In genomic region chr7:34840176-34840785, GRCh38 we compare ENCODE assay signal across 24 cellular contexts.
A peak's percentile ranks its signal among the peaks of the same experiment; 100 is the strongest.
DNase-seq lines count a peak whose midpoint lies in the region; ATAC-seq, FAIRE-seq and TF ChIP-seq lines count a peak whose summit lies in the region.
"Had no signal": no experiment of that assay in that cellular context is flagged by ENCODE, and none has a peak within 500 bp of the region (broad histone marks: within the 10 kb centered on the region; RNA-seq: fewer than 3 reads in every experiment).

No MANE protein-coding gene starts in this region.

- H3K4ac ChIP-seq in H1 (replicated peaks; ENCODE audit: insufficient read length, low read depth, low read length) (no peak overlapping the region), trophoblast cell (ENCODE audit: low read depth, low read length) (no peak overlapping the region)

- peak overlapping the region; percentile 40 for H3K27ac Mint-ChIP-seq in Calu3 (ENCODE audit: unreplicated experiment)
- no peak overlapping the region for H3K27ac Mint-ChIP-seq in GM23338
- H3K27ac Mint-ChIP-seq: CD4-positive, CD25-positive, alpha-beta regulatory T cell had no signal

- H3K27ac ChIP-seq in GM23338 (ENCODE audit: low read depth) (no peak overlapping the region), H1 (ENCODE audit: low read depth, low read length) (no peak overlapping the region), trophoblast cell (ENCODE audit: low read depth, low read length) (peak overlapping the region; percentile 39)
- H3K27ac ChIP-seq: BLaER1, HL-60, Peyer's patch had no signal

- peaks cover 2% of the 10 kb centered on the region for H3K9me3 Mint-ChIP-seq in Calu3 (ENCODE audit: low read depth, unreplicated experiment)
- H3K9me3 Mint-ChIP-seq in GM23338, result peaks cover 13% of the 10 kb centered on the region; the same call in 2 of the 3 replicates

- 88% methylated on average over 5 of the region's 5 CpGs; no CpG with 5 or more reads in 1 of the 2 experiments for WGBS in H1 (ENCODE audit: extremely low coverage in 1 of 2, insufficient coverage in 1 of 2, insufficient read length in 1 of 2, insufficient replicate concordance in 2 of 2, low coverage in 1 of 2, low lambda C conversion rate in 2 of 2, missing lambda C conversion rate in 1 of 2), 2 experiments
- no CpG with 5 or more reads among the region's 5 CpGs for WGBS in trophoblast cell (ENCODE audit: extremely low coverage, insufficient coverage, insufficient read length)

- no peaks in the 10 kb centered on the region for H3K27me3 ChIP-seq in GM23338 (ENCODE audit: insufficient read depth)
- H3K27me3 ChIP-seq in H1 (replicated peaks in 1 of 4; ENCODE audit: control insufficient read depth in 3 of 4, extremely low read depth in 1 of 4, insufficient read depth in 3 of 4, low read length in 3 of 4), result no peaks in the 10 kb centered on the region; a peak in 1 of 7 replicates
- no peaks in the 10 kb centered on the region for H3K27me3 ChIP-seq in trophoblast cell (ENCODE audit: insufficient read depth, low read length)
- H3K27me3 ChIP-seq: BLaER1, Peyer's patch had no signal

- H3K56ac ChIP-seq in H1 (replicated peaks; ENCODE audit: insufficient read length, low read depth, low read length), result no peak overlapping the region

- H3K4me3 ChIP-seq in GM23338, result no peak overlapping the region
- H3K4me3 ChIP-seq in H1 (ENCODE audit: extremely low read depth in 1 of 4, insufficient read depth in 2 of 4, low read depth in 3 of 4, low read length in 4 of 4), result no peak overlapping the region
- no peak overlapping the region for H3K4me3 ChIP-seq in trophoblast cell (ENCODE audit: low read depth, low read length)
- H3K4me3 ChIP-seq: BLaER1, GM12878, Peyer's patch had no signal

- H3K9me3 ChIP-seq in H1 (ENCODE audit: insufficient read depth in 2 of 2, low read depth in 1 of 2, low read length in 1 of 2), result 0 out of 4 replicates have a peak, but pooled peaks cover 0 to 3% of the 10 kb centered on the region in 2 experiments
- H3K9me3 ChIP-seq in trophoblast cell (ENCODE audit: insufficient read depth, low read depth, low read length), result peaks cover 1% of the 10 kb centered on the region
- H3K9me3 ChIP-seq: BLaER1, Peyer's patch had no signal

- CTCF ChIA-PET in Calu3 (lab: Charles Lee), result interaction anchor here (0.6 to 1.5 kb wide), 2 partner anchors 17 to 195 kb away, joined by 3 to 7 read pairs; no protein-coding TSS in a partner anchor
- CTCF ChIA-PET in H1 (lab: Charles Lee; ENCODE audit: partially characterized antibody), result interaction anchor here (0.6 to 6.3 kb wide), 5 partner anchors 17 to 164 kb away, joined by 3 to 52 read pairs (median 3); no protein-coding TSS in a partner anchor

- no peak for TF ChIP-seq CTCF in Calu3 (IDR thresholded peaks at IDR 0.05; ENCODE audit: unreplicated experiment)
- no peak for TF ChIP-seq CTCF in GM23338 (conservative IDR thresholded peaks at IDR 0.05; ENCODE audit: low read depth in 2 of 2)
- no peak for TF ChIP-seq CTCF in H1 (IDR thresholded peaks at IDR 0.05; ENCODE audit: control extremely low read depth in 1 of 3, insufficient read depth in 1 of 3, low read depth in 1 of 3, low read length in 3 of 3)

- TF ChIP-seq RAD21 in H1 (IDR thresholded peaks at IDR 0.05 in 1 of 2, conservative IDR thresholded peaks at IDR 0.05 in 1 of 2; ENCODE audit: low read depth in 2 of 2, low read length in 2 of 2), result no peak

- H3K4me1 ChIP-seq in GM23338 (ENCODE audit: insufficient read depth) (no peaks in the 10 kb centered on the region), H1 (replicated peaks in 1 of 4; ENCODE audit: control insufficient read depth in 3 of 4, insufficient read depth in 4 of 4, low read length in 3 of 4) (peaks cover 0 to 2% (median 0%) of the 10 kb centered on the region in 4 experiments; a peak in 1 of 7 replicates), trophoblast cell (ENCODE audit: control insufficient read depth in 1 of 2, insufficient read depth in 2 of 2, low read length in 2 of 2) (peaks cover 12 to 19% of the 10 kb centered on the region in 2 experiments)
- H3K4me1 ChIP-seq: BLaER1, Peyer's patch had no signal

- no peak overlapping the region for H3K23ac ChIP-seq in H1 (ENCODE audit: insufficient read length)
- no peak overlapping the region for H3K23ac ChIP-seq in trophoblast cell (ENCODE audit: low read length)

- peaks cover 2% of the 10 kb centered on the region; the same call in 1 of the 2 replicates for H3K9me2 ChIP-seq in GM23338 (ENCODE audit: insufficient read depth)

- H3K18ac ChIP-seq in H1 (ENCODE audit: extremely low read depth, low read length) (no peak overlapping the region), trophoblast cell (ENCODE audit: low read length) (no peak overlapping the region)

- H2BK20ac ChIP-seq in H1 (ENCODE audit: low read length), result no peak overlapping the region

- H3K36me3 Mint-ChIP-seq in Calu3 (ENCODE audit: insufficient read depth, unreplicated experiment) (no peaks in the 10 kb centered on the region), GM23338 (ENCODE audit: low read depth) (no peaks in the 10 kb centered on the region)
- H3K36me3 Mint-ChIP-seq: CD4-positive, CD25-positive, alpha-beta regulatory T cell had no signal

- POLR2A ChIA-PET in H1 (lab: Charles Lee; ENCODE audit: partially characterized antibody), result no interaction called here

- H2BK120ac ChIP-seq in H1 (replicated peaks; ENCODE audit: low read depth, low read length) (no peak overlapping the region), trophoblast cell (ENCODE audit: insufficient read depth, low read length, poor library complexity) (no peak overlapping the region)

- H2AK5ac ChIP-seq in H1 (ENCODE audit: low read depth, low read length), result no peak overlapping the region
- H2AK5ac ChIP-seq in trophoblast cell (ENCODE audit: low read length), result no peak overlapping the region

- no peak overlapping the region for H4K8ac ChIP-seq in H1 (ENCODE audit: extremely low read depth, insufficient read depth, low read length)
- no peak overlapping the region for H4K8ac ChIP-seq in trophoblast cell (ENCODE audit: low read depth, low read length)

- H2BK5ac ChIP-seq in H1 (ENCODE audit: low read depth, low read length), result no peak overlapping the region
- H2BK5ac ChIP-seq in trophoblast cell (ENCODE audit: low read depth, low read length, poor library complexity), result no peak overlapping the region

- no peak for TF ChIP-seq POLR2A in H1 (IDR thresholded peaks at IDR 0.05; ENCODE audit: control extremely low read depth in 1 of 2, low read depth in 2 of 2, low read length in 2 of 2)

- no peaks in the 10 kb centered on the region for H4K20me1 ChIP-seq in GM23338 (replicated peaks; ENCODE audit: insufficient read depth)
- H4K20me1 ChIP-seq in H1 (replicated peaks in 1 of 2; ENCODE audit: control insufficient read depth in 1 of 2, insufficient read depth in 2 of 2, low read length in 2 of 2), result no peaks in the 10 kb centered on the region
- H4K20me1 ChIP-seq: BLaER1 had no signal

- ATAC-seq in GM23338 (no peak), GM18517 (IDR thresholded peaks at IDR 0.05; ENCODE audit: unreplicated experiment) (no peak)
- ATAC-seq: GM12878, HCT116 had no signal

- H3K36me3 ChIP-seq in GM23338 (ENCODE audit: insufficient read depth), result no peaks in the 10 kb centered on the region
- no peaks in the 10 kb centered on the region for H3K36me3 ChIP-seq in H1 (ENCODE audit: control insufficient read depth in 2 of 4, insufficient read depth in 4 of 4, low read length in 3 of 4)
- H3K36me3 ChIP-seq in trophoblast cell (ENCODE audit: control insufficient read depth in 1 of 2, insufficient read depth in 2 of 2, low read length in 2 of 2), result no peaks in the 10 kb centered on the region
- H3K36me3 ChIP-seq: BLaER1, Peyer's patch had no signal

- BruUV-seq in Calu3 (replicated peaks; lab: Mats Ljungman, UMichigan), result no TSS peak

- H2AFZ ChIP-seq in GM23338 (0 out of 2 replicates have a peak overlapping the region, but pooled peaks have one; percentile 56), H1 (ENCODE audit: low read length) (peak overlapping the region; percentile 44; the same call in 1 of the 2 replicates), trophoblast cell (ENCODE audit: insufficient read depth, low read length, poor library complexity) (no peak overlapping the region)

- H3K9ac ChIP-seq in H1 (replicated peaks in 1 of 4; ENCODE audit: extremely low read depth in 1 of 4, low read depth in 3 of 4, low read length in 3 of 4), result no peak overlapping the region
- H3K9ac ChIP-seq in trophoblast cell (ENCODE audit: low read length), result no peak overlapping the region
- H3K9ac ChIP-seq: BLaER1 had no signal

- H3K4me3 Mint-ChIP-seq in Calu3 (ENCODE audit: low read depth, unreplicated experiment), result no peak overlapping the region
- no peak overlapping the region for H3K4me3 Mint-ChIP-seq in GM23338
- H3K4me3 Mint-ChIP-seq: CD4-positive, CD25-positive, alpha-beta regulatory T cell had no signal

- no peak overlapping the region for H4K12ac ChIP-seq in trophoblast cell (ENCODE audit: low read depth, low read length)

- FAIRE-seq in H1 (lab: Jason Lieb, UNC), result no peak
- FAIRE-seq: A204.1, D721Med, GM12878 had no signal

- H3K23me2 ChIP-seq in H1 (ENCODE audit: low read depth, low read length), result no peaks in the 10 kb centered on the region

- H3F3A ChIP-seq in GM23338 (replicated peaks; ENCODE audit: low read depth), result no peaks in the 10 kb centered on the region

- no peak overlapping the region for H3K14ac ChIP-seq in H1 (ENCODE audit: insufficient read length)
- no peak overlapping the region for H3K14ac ChIP-seq in trophoblast cell (ENCODE audit: low read length)

- no peak overlapping the region for H3K4me2 ChIP-seq in GM23338
- H3K4me2 ChIP-seq in H1 (ENCODE audit: insufficient read depth in 1 of 2, low read depth in 2 of 2, low read length in 2 of 2), result no peak overlapping the region
- H3K4me2 ChIP-seq in trophoblast cell (ENCODE audit: low read length), result peak overlapping the region; percentile 26
- H3K4me2 ChIP-seq: BLaER1 had no signal

- no peak overlapping the region for H4K5ac ChIP-seq in H1 (ENCODE audit: insufficient read length, low read depth, low read length)

- H3K79me2 ChIP-seq in GM23338 (replicated peaks; ENCODE audit: insufficient read depth) (no peaks in the 10 kb centered on the region), H1 (ENCODE audit: control insufficient read depth in 1 of 2, insufficient read depth in 2 of 2, low read length in 2 of 2) (no peaks in the 10 kb centered on the region), trophoblast cell (ENCODE audit: control insufficient read depth, insufficient read depth, low read length, poor library complexity) (no peaks in the 10 kb centered on the region)

- intact Hi-C loops in Calu3 (cut with micrococcal nuclease; ENCODE audit: unreplicated experiment), result no loop called here

- TF ChIP-seq EP300 in H1 (IDR thresholded peaks at IDR 0.05; ENCODE audit: borderline replicate concordance in 1 of 2, low read depth in 2 of 2, low read length in 2 of 2), result no peak

- H2BK12ac ChIP-seq in H1 (ENCODE audit: low read depth, low read length), result no peak overlapping the region
- H2BK12ac ChIP-seq in trophoblast cell (ENCODE audit: low read length), result peak overlapping the region; percentile 63

- peak; percentile 34 for DNase-seq in Calu3
- DNase-seq in GM23338 (ENCODE audit: low spot score), result no peak
- DNase-seq in H1 (ENCODE audit: low read depth in 1 of 2, low spot score in 2 of 2), result no peak
- peak; percentile 23 to 72 for DNase-seq in trophoblast cell
- no peak for DNase-seq in NOMO-1 (lab: John Stamatoyannopoulos, UW; ENCODE audit: unreplicated experiment in 2 of 2)
- no peak for DNase-seq in stimulated activated CD4-positive, alpha-beta T cell treated with anti-CD3 and anti-CD28 coated beads, Interleukin-12 subunit alpha, Interleukin-12 subunit beta, amount 100 ng/mL, for 4 hours
- DNase-seq: CD4-positive, CD25-positive, alpha-beta regulatory T cell; GDM1; Karpas-422; NCI-H1092 treated with DMSO at 0.1 percent for 48 hours; NCI-H1436; NCI-H187 treated with DMSO at 0.1 percent for 48 hours; NCI-H2171 treated with DMSO at 0.1 percent for 48 hours; NCI-H345; NCI-H774; Peyer's patch; SHP77 treated with DMSO at 0.1 percent for 48 hours had no signal

- H3K27me3 Mint-ChIP-seq in Calu3 (ENCODE audit: unreplicated experiment) (no peaks in the 10 kb centered on the region), GM23338 (ENCODE audit: insufficient read depth, low read depth, poor library complexity) (no peaks in the 10 kb centered on the region)

- H2BK15ac ChIP-seq in H1 (ENCODE audit: low read length), result no peak overlapping the region

- no peak overlapping the region for H4K91ac ChIP-seq in H1 (replicated peaks; ENCODE audit: insufficient read length, low read length)
- H4K91ac ChIP-seq in trophoblast cell (ENCODE audit: low read depth, low read length), result peak overlapping the region; percentile 55

- H3K79me1 ChIP-seq in H1 (ENCODE audit: low read depth, low read length) (no peaks in the 10 kb centered on the region), trophoblast cell (ENCODE audit: low read length) (peaks cover 2% of the 10 kb centered on the region)

- H3K4me1 Mint-ChIP-seq in Calu3 (ENCODE audit: low read depth, unreplicated experiment) (peaks cover 44% of the 10 kb centered on the region), GM23338 (peaks cover 5% of the 10 kb centered on the region)

Comparison
In these comparisons a context has a peak if more than half of its experiments do, and no peak if none do; other contexts are left out.
1. DNase-seq: peak in Calu3 (single experiment) and trophoblast cell (2 of 2); none in GM23338 (single experiment), H1 (0 of 2), NOMO-1 (0 of 2) and stimulated activated CD4-positive, alpha-beta T cell treated with anti-CD3 and anti-CD28 coated beads, Interleukin-12 subunit alpha, Interleukin-12 subunit beta, amount 100 ng/mL, for 4 hours (single experiment).